In the genomic region with DNA sequence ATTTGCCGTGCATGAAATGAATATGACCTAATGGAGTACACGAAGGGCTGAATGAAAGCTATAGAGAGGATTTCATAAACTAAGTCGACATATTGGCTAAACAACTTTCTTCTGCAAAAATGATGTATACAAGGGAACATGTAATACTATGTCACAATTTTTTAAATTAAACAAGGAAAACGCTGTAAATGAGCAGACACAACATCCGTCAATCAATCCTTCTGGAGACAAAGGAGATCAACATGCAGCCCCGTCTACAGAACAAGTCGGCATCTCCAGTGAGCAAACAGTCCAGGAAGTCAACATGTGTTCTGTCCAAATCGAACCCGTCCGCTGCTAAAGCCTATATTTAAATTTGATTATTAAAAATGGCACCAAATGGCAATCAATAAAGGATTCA, we compare ENCODE assay signal across 16 cellular contexts.
DNase-seq lines count a peak whose midpoint lies in the region; TF ChIP-seq lines count a peak whose summit lies in the region.
"Had no signal": no experiment of that assay in that cellular context is flagged by ENCODE, and none has a peak within 500 bp of the region (broad histone marks: within the 10 kb centered on the region; RNA-seq: fewer than 3 reads in every experiment).

No MANE protein-coding gene starts in this region.

- DNase-seq in DMS79 treated with DMSO at 0.1 percent for 48 hours (lab: John Stamatoyannopoulos, UW) (peak; percentile 68), DMS79 (lab: John Stamatoyannopoulos, UW) (no peak), NCI-H446 treated with DMSO at 0.1 percent for 48 hours (lab: John Stamatoyannopoulos, UW) (peak; percentile 78), coronary artery (ENCODE audit: low spot score) (no peak), ureter (ENCODE audit: low spot score) (no peak), Peyer's patch (no peak), UCSD-AML1 (lab: John Stamatoyannopoulos, UW; ENCODE audit: unreplicated experiment) (no peak)
- DNase-seq: activated CD4-positive, alpha-beta T cell treated with anti-CD3 and anti-CD28 coated beads, Interleukin-2, amount 50 U/mL, for 48 hours; activated naive CD8-positive, alpha-beta T cell treated with anti-CD3 and anti-CD28 coated beads, Interleukin-2, amount 50 U/mL, for 24 hours; activated T-cell treated with anti-CD3 and anti-CD28 coated beads, Interleukin-2, amount 50 U/mL, for 72 hours; CD4-positive, alpha-beta T cell; H9; occipital lobe; stomach had no signal

- H3K9ac ChIP-seq in skeletal muscle tissue (ENCODE audit: low read depth in 1 of 3, low read length in 3 of 3), result peak overlapping the region in 2 of 3 donors; percentile 63 to 73

- H3K4me1 ChIP-seq in skeletal muscle tissue (ENCODE audit: control insufficient read depth in 3 of 3, insufficient read depth in 3 of 3, low read length in 3 of 3) (peaks cover 9 to 31% (median 16%) of the 10 kb centered on the region in 3 donors), Peyer's patch (peaks cover 0 to 1% (median 0%) of the 10 kb centered on the region in 4 donors)

- H3K4me3 ChIP-seq in coronary artery (peak overlapping the region; percentile 64), skeletal muscle tissue (ENCODE audit: low read length in 3 of 3) (peak overlapping the region; percentile 35 to 65 (median 63)), Peyer's patch (no peak overlapping the region)
- H3K4me3 ChIP-seq: GM12878, stomach had no signal

- no peak for TF ChIP-seq POLR2A in Peyer's patch (IDR thresholded peaks at IDR 0.05)

- no peaks in the 10 kb centered on the region for H3K36me3 ChIP-seq in skeletal muscle tissue (ENCODE audit: control insufficient read depth in 3 of 3, insufficient read depth in 3 of 3, low read length in 3 of 3)
- H3K36me3 ChIP-seq in Peyer's patch, result no peaks in the 10 kb centered on the region
- H3K36me3 ChIP-seq: stomach had no signal

- no peaks in the 10 kb centered on the region for H3K9me3 ChIP-seq in skeletal muscle tissue (ENCODE audit: control insufficient read depth in 3 of 3, low read length in 3 of 3)
- no peaks in the 10 kb centered on the region for H3K9me3 ChIP-seq in Peyer's patch
- H3K9me3 ChIP-seq: stomach had no signal

- TF ChIP-seq CTCF in coronary artery (IDR thresholded peaks at IDR 0.05) (no peak), Peyer's patch (IDR thresholded peaks at IDR 0.05) (no peak)

- H3K27ac ChIP-seq in coronary artery (peak overlapping the region in 1 of 2 donors; percentile 74), skeletal muscle tissue (ENCODE audit: low read depth, low read length) (peak overlapping the region; percentile 67), Peyer's patch (no peak overlapping the region)

- H3K27me3 ChIP-seq in skeletal muscle tissue (ENCODE audit: control insufficient read depth in 3 of 3, insufficient read depth in 3 of 3, low read length in 3 of 3), result no peaks in the 10 kb centered on the region
- H3K27me3 ChIP-seq in Peyer's patch, result no peaks in the 10 kb centered on the region
- H3K27me3 ChIP-seq: stomach had no signal

Comparison
In these comparisons a context has a peak if more than half of its experiments do, and no peak if none do; other contexts are left out.
1. DNase-seq: peak in DMS79 treated with DMSO at 0.1 percent for 48 hours (single experiment) and NCI-H446 treated with DMSO at 0.1 percent for 48 hours (single experiment); none in DMS79 (single experiment), coronary artery (single experiment), ureter (single experiment), Peyer's patch (0 of 3) and UCSD-AML1 (single experiment).
2. H3K4me3 ChIP-seq: peak in coronary artery (single experiment) and skeletal muscle tissue (3 of 3); none in Peyer's patch (0 of 4).